In genomic region chr18:80161781-80162417, GRCh38 we compare ENCODE assay signal across 31 cellular contexts.
"Had no signal": no experiment of that assay in that cellular context is flagged by ENCODE, and none has a peak within 500 bp of the region (broad histone marks: within the 10 kb centered on the region; RNA-seq: fewer than 3 reads in every experiment).

No MANE protein-coding gene starts in this region.

- FAIRE-seq: endothelial cell of umbilical vein, islet of Langerhans had no signal

- H3K27ac Mint-ChIP-seq: mesothelial cell of epicardium; naive B cell; neural progenitor cell; stimulated activated memory B cell treated with anti-CD40 and anti-IgM and Interleukin-4, amounts not matched to agents 10 μg/mL and 1 μg/mL and 100 μg/mL, for 72 hours; type B pancreatic cell had no signal

- H3K4me3 Mint-ChIP-seq: mesothelial cell of epicardium; nephron; neural progenitor cell; stimulated activated memory B cell treated with anti-CD40 and anti-IgM and Interleukin-4, amounts not matched to agents 10 μg/mL and 1 μg/mL and 100 μg/mL, for 72 hours; type B pancreatic cell had no signal

- H2AFZ ChIP-seq: neural progenitor cell had no signal

- DNase-seq: dorsolateral prefrontal cortex; effector CD4-positive, alpha-beta T cell; esophagus squamous epithelium; foreskin melanocyte; glutamatergic neuron; heart right ventricle; hippocampal formation; left cardiac atrium; left lung; mesenchymal stem cell; mucosa of descending colon; naive B cell; nucleus accumbens; posterior cingulate gyrus; psoas muscle; right cardiac atrium; sigmoid colon; stimulated activated CD4-positive, alpha-beta T cell treated with anti-CD3 and anti-CD28 coated beads, Interleukin-2, amount 100 ng/mL, for 24 hours; stimulated activated CD4-positive, alpha-beta T cell treated with anti-CD3 and anti-CD28 coated beads, Interleukin-4, amount 100 ng/mL, for 24 hours; stimulated activated naive CD8-positive, alpha-beta T cell treated with anti-CD3 and anti-CD28 coated beads, Interleukin-15, Interleukin-2, amounts not matched to agents 100 U/mL and 50 U/mL, for 24 hours; substantia nigra; testis; tibial artery had no signal

- H3K27ac ChIP-seq: esophagus squamous epithelium, heart right ventricle, left lung, neural progenitor cell, ovary, psoas muscle, sigmoid colon, testis, tibial artery had no signal

- H3K27me3 ChIP-seq: dorsolateral prefrontal cortex, esophagus squamous epithelium, neural progenitor cell, ovary, testis had no signal

- H3K9me3 ChIP-seq: ovary, testis had no signal

- H3K4me1 Mint-ChIP-seq: mesothelial cell of epicardium; nephron; stimulated activated memory B cell treated with anti-CD40 and anti-IgM and Interleukin-4, amounts not matched to agents 10 μg/mL and 1 μg/mL and 100 μg/mL, for 72 hours had no signal

- H3K4me1 ChIP-seq: neural progenitor cell, psoas muscle, sigmoid colon, testis, tibial artery had no signal

- H3K9ac ChIP-seq: neural progenitor cell had no signal

- H3K4me2 ChIP-seq: neural progenitor cell had no signal

- H3K36me3 ChIP-seq: heart right ventricle, neural progenitor cell, ovary, sigmoid colon had no signal

- ATAC-seq: heart right ventricle; left cardiac atrium; left lung; mucosa of descending colon; psoas muscle; right cardiac atrium; stimulated activated memory B cell treated with anti-CD40 and anti-IgM and Interleukin-4, amounts not matched to agents 10 μg/mL and 1 μg/mL and 100 μg/mL, for 72 hours; stimulated activated naive CD8-positive, alpha-beta T cell treated with anti-CD3 and anti-CD28 coated beads, Interleukin-15, Interleukin-2, amounts not matched to agents 100 U/mL and 50 U/mL, for 24 hours had no signal

- H3K4me3 ChIP-seq: esophagus squamous epithelium, heart right ventricle, left lung, mucosa of descending colon, neural progenitor cell, ovary, psoas muscle, sigmoid colon, testis, tibial artery had no signal

- H3K27me3 Mint-ChIP-seq: stimulated activated memory B cell treated with anti-CD40 and anti-IgM and Interleukin-4, amounts not matched to agents 10 μg/mL and 1 μg/mL and 100 μg/mL, for 72 hours; type B pancreatic cell had no signal
